23 cellular contexts compared by ENCODE assay signal in genomic region chr1:246838118-246838456, GRCh38.
DNase-seq lines count a peak whose midpoint lies in the region; ATAC-seq, FAIRE-seq and TF ChIP-seq lines count a peak whose summit lies in the region.
"Had no signal": no experiment of that assay in that cellular context is flagged by ENCODE, and none has a peak within 500 bp of the region (broad histone marks: within the 10 kb centered on the region; RNA-seq: fewer than 3 reads in every experiment).

No MANE protein-coding gene starts in this region.

- no peak overlapping the region for H3K9ac ChIP-seq in OCI-LY1 (ENCODE audit: low read length)
- H3K9ac ChIP-seq in GM12878 (ENCODE audit: control insufficient read depth, insufficient read depth, low read length), result no peak overlapping the region

- RAD21 ChIA-PET in GM12878 (lab: Charles Lee; ENCODE audit: unreplicated experiment), result no interaction called here

- no peak for TF ChIP-seq RAD21 in GM12878 (IDR thresholded peaks at IDR 0.05; ENCODE audit: insufficient read depth, low read depth, low read length)

- no peak overlapping the region for H2AFZ ChIP-seq in OCI-LY1 (ENCODE audit: low read length)
- H2AFZ ChIP-seq in GM12878 (ENCODE audit: control insufficient read depth, low read depth, low read length), result no peak overlapping the region

- in situ Hi-C loops in Caki2 (cut with HindIII; ENCODE audit: low pct_unique_long_range_greater_than_20kb, low sequenced_read_pairs) (no loop called here), GM12878 (cut with MboI) (no loop called here)

- H4K20me1 ChIP-seq in OCI-LY1 (ENCODE audit: insufficient read depth, low read length), result no peaks in the 10 kb centered on the region
- H4K20me1 ChIP-seq in GM12878 (ENCODE audit: control insufficient read depth, insufficient read depth), result no peaks in the 10 kb centered on the region

- BruUV-seq in A673 (replicated peaks; lab: Mats Ljungman, UMichigan) (TSS peak; percentile 8), GM12878 (replicated peaks; lab: Mats Ljungman, UMichigan) (no TSS peak)

- no peak for TF ChIP-seq EP300 in GM12878 (IDR thresholded peaks at IDR 0.05; ENCODE audit: borderline replicate concordance in 1 of 2, control insufficient read depth in 1 of 2, low read depth in 2 of 2, low read length in 2 of 2)

- no peaks in the 10 kb centered on the region for H3K27me3 ChIP-seq in A673 (replicated peaks; ENCODE audit: insufficient read depth, low read depth, low read length, poor library complexity)
- H3K27me3 ChIP-seq in OCI-LY1 (ENCODE audit: insufficient read depth, low read length), result no peaks in the 10 kb centered on the region
- no peaks in the 10 kb centered on the region for H3K27me3 ChIP-seq in GM12878 (replicated peaks in 1 of 2; ENCODE audit: control insufficient read depth in 2 of 2, insufficient read depth in 2 of 2, low read length in 1 of 2)
- H3K27me3 ChIP-seq in uterus, result no peaks in the 10 kb centered on the region
- H3K27me3 ChIP-seq: SJCRH30 had no signal

- DNase-seq in A673 (ENCODE audit: low spot score) (no peak), Caki2 (ENCODE audit: low read depth) (peak; percentile 4), GM12878 (ENCODE audit: low read depth, low spot score) (no peak), uterus (no peak), D341Med (ENCODE audit: low spot score) (no peak), NCI-H2029 treated with DMSO at 0.1 percent for 48 hours (lab: John Stamatoyannopoulos, UW) (no peak)
- DNase-seq in effector CD8-positive, alpha-beta T cell (lab: John Stamatoyannopoulos, UW), result no peak
- DNase-seq: C1 segment of cervical spinal cord; CD4-positive, alpha-beta memory T cell; DMS79 treated with DMSO at 0.1 percent for 48 hours; GOT3; NCI-H1048; NCI-H1417; NCI-H1694; NCI-H2081; NCI-H226; NCI-H510A; NCI-H69; SJCRH30 had no signal

- H3K4me1 ChIP-seq in A673 (ENCODE audit: insufficient read depth, low read length, poor library complexity, severe bottlenecking) (no peaks in the 10 kb centered on the region), OCI-LY1 (ENCODE audit: insufficient read depth, low read length, severe bottlenecking) (peaks cover 19% of the 10 kb centered on the region), GM12878 (ENCODE audit: control insufficient read depth, insufficient read depth, low read length) (peaks cover 4% of the 10 kb centered on the region), uterus (no peaks in the 10 kb centered on the region)
- H3K4me1 ChIP-seq: A549, HAP-1, SJCRH30 had no signal

- SMC1A ChIA-PET in GM12878 (lab: Charles Lee; ENCODE audit: uncharacterized antibody, unreplicated experiment), result no interaction called here

- FAIRE-seq in GM12878 (lab: Jason Lieb, UNC), result no peak
- FAIRE-seq: A549 had no signal

- no peaks in the 10 kb centered on the region for H3K9me3 ChIP-seq in A673 (ENCODE audit: low read depth, low read length, poor library complexity, severe bottlenecking)
- H3K9me3 ChIP-seq in OCI-LY1 (ENCODE audit: low read length), result no peaks in the 10 kb centered on the region
- no peaks in the 10 kb centered on the region for H3K9me3 ChIP-seq in GM12878 (replicated peaks; ENCODE audit: control insufficient read depth, insufficient read depth, low read length)
- H3K9me3 ChIP-seq in uterus, result no peaks in the 10 kb centered on the region
- H3K9me3 ChIP-seq: A549, HAP-1, SJCRH30 had no signal

- no peaks in the 10 kb centered on the region for H3F3A ChIP-seq in OCI-LY1 (ENCODE audit: insufficient read depth, low read length)

- TF ChIP-seq CTCF in A673 (conservative IDR thresholded peaks at IDR 0.05; ENCODE audit: low read depth, low read length), result no peak
- no peak for TF ChIP-seq CTCF in OCI-LY1 (IDR thresholded peaks at IDR 0.05; ENCODE audit: low read length)
- no peak for TF ChIP-seq CTCF in GM12878 (IDR thresholded peaks at IDR 0.05 in 2 of 3, conservative IDR thresholded peaks at IDR 0.05 in 1 of 3; ENCODE audit: control insufficient read depth in 2 of 3, extremely low read depth in 1 of 3, insufficient read depth in 1 of 3, low read depth in 3 of 3, low read length in 3 of 3)
- TF ChIP-seq CTCF in uterus (IDR thresholded peaks at IDR 0.05), result no peak

- WGBS in GM12878 (ENCODE audit: insufficient coverage, insufficient replicate concordance, low lambda C conversion rate, missing lambda C conversion rate), result 98% methylated on average over 2 of the region's 2 CpGs

- no peaks in the 10 kb centered on the region for H3K9me2 ChIP-seq in OCI-LY1 (ENCODE audit: low read depth, low read length)

- peaks cover 9% of the 10 kb centered on the region for H3K36me3 ChIP-seq in A673 (ENCODE audit: insufficient read depth, low read length, poor library complexity, severe bottlenecking)
- H3K36me3 ChIP-seq in OCI-LY1 (ENCODE audit: insufficient read depth, low read length), result peaks cover 34% of the 10 kb centered on the region
- H3K36me3 ChIP-seq in GM12878 (ENCODE audit: control insufficient read depth in 2 of 2, insufficient read depth in 2 of 2, low read length in 1 of 2), result peaks cover 0 to 3% of the 10 kb centered on the region in 2 experiments; a peak in 1 of 4 replicates
- no peaks in the 10 kb centered on the region for H3K36me3 ChIP-seq in uterus

- H3K27ac ChIP-seq in A673 (ENCODE audit: low read depth, low read length, poor library complexity, severe bottlenecking), result no peak overlapping the region
- H3K27ac ChIP-seq in OCI-LY1 (ENCODE audit: low read depth, low read length, poor library complexity, severe bottlenecking), result peak overlapping the region; percentile 40
- H3K27ac ChIP-seq in GM12878 (ENCODE audit: control insufficient read depth, insufficient read depth), result no peak overlapping the region
- no peak overlapping the region for H3K27ac ChIP-seq in uterus
- H3K27ac ChIP-seq: A549, SJCRH30 had no signal

- H3K79me2 ChIP-seq in OCI-LY1 (ENCODE audit: insufficient read depth, low read length) (no peaks in the 10 kb centered on the region), GM12878 (ENCODE audit: control insufficient read depth, insufficient read depth, low read length) (no peaks in the 10 kb centered on the region)

- H3K4me3 ChIP-seq in A673 (ENCODE audit: low read depth, low read length, poor library complexity, severe bottlenecking) (no peak overlapping the region), OCI-LY1 (ENCODE audit: low read depth, low read length, poor library complexity, severe bottlenecking) (no peak overlapping the region), GM12878 (no peak overlapping the region), uterus (no peak overlapping the region)
- H3K4me3 ChIP-seq: A549, HAP-1, SJCRH30 had no signal

- H3K4me2 ChIP-seq in OCI-LY1 (ENCODE audit: low read length), result no peak overlapping the region
- H3K4me2 ChIP-seq in GM12878 (ENCODE audit: control insufficient read depth, insufficient read depth), result no peak overlapping the region
- H3K4me2 ChIP-seq: A549 had no signal

- no peak for ATAC-seq in GM12878
- ATAC-seq: Right ventricle myocardium inferior had no signal

- POLR2A ChIA-PET in A673 (lab: Charles Lee; ENCODE audit: low non-redundant PET), result no interaction called here
- POLR2A ChIA-PET in GM12878 (lab: Charles Lee), result no interaction called here

- TF ChIP-seq POLR2A in GM12878 (IDR thresholded peaks at IDR 0.05; ENCODE audit: low read depth, low read length), result no peak
- no peak for TF ChIP-seq POLR2A in uterus (IDR thresholded peaks at IDR 0.05)

- intact Hi-C loops in A673 (cut with micrococcal nuclease; ENCODE audit: unreplicated experiment) (no loop called here), GM12878 (cut with micrococcal nuclease; ENCODE audit: unreplicated experiment) (no loop called here), uterus (cut with DNase I; ENCODE audit: low total_unique reads) (no loop called here)

- CTCF ChIA-PET in A673 (lab: Charles Lee), result no interaction called here
- CTCF ChIA-PET in GM12878 (lab: Yijun Ruan, JAX), result no interaction called here

TF ChIP-seq in GM12878, 131 proteins besides CTCF, POLR2A, EP300 and RAD21:
- TF ChIP-seq SMARCA5 (IDR thresholded peaks at IDR 0.05) (no peak), MTA3 (IDR thresholded peaks at IDR 0.05; ENCODE audit: borderline replicate concordance, low read length) (peak; percentile 17; the same call in 1 of the 2 replicates)
